ENCODE assay signal across 10 cellular contexts in genomic region chr17:63497708-63498483, GRCh38. TPM values are rescaled to one million over a fixed set of nuclear protein-coding genes. Genes with fewer than 3 reads are reported as not detected.
DNase-seq lines count a peak whose midpoint lies in the region; ATAC-seq and TF ChIP-seq lines count a peak whose summit lies in the region.
"Had no signal": no experiment of that assay in that cellular context is flagged by ENCODE, and none has a peak within 500 bp of the region (broad histone marks: within the 10 kb centered on the region; RNA-seq: fewer than 3 reads in every experiment).

No MANE protein-coding gene starts in this region.

- H3T11ph ChIP-seq in H9 (ENCODE audit: low read length), result no peak overlapping the region

- no peak overlapping the region for H2BK20ac ChIP-seq in H9 (ENCODE audit: low read depth, low read length, poor library complexity, severe bottlenecking)

- H3K9me3 ChIP-seq in H9 (ENCODE audit: control insufficient read depth, low read depth, low read length), result no peaks in the 10 kb centered on the region
- H3K9me3 ChIP-seq in RWPE2 (ENCODE audit: severe bottlenecking), result no peaks in the 10 kb centered on the region
- H3K9me3 ChIP-seq in testis, result no peaks in the 10 kb centered on the region

- no peak overlapping the region for H3K4ac ChIP-seq in H9 (ENCODE audit: low read depth, low read length)

- H4K8ac ChIP-seq in H9 (replicated peaks; ENCODE audit: insufficient read length, low read depth, low read length), result no peak overlapping the region

- H4K91ac ChIP-seq in H9 (ENCODE audit: insufficient read length, low read depth, low read length), result no peak overlapping the region

- no peaks in the 10 kb centered on the region for H3K36me3 ChIP-seq in RWPE2 (ENCODE audit: low read depth)
- H3K36me3 ChIP-seq in testis (ENCODE audit: low read depth, missing control alignments), result no peaks in the 10 kb centered on the region

- no peak overlapping the region for H2AK5ac ChIP-seq in H9 (ENCODE audit: insufficient read length, low read length)

- no peaks in the 10 kb centered on the region for H3K36me3 Mint-ChIP-seq in H9 (ENCODE audit: insufficient read depth in 1 of 3, low read depth in 3 of 3)

- no peak overlapping the region for H2AFZ ChIP-seq in H9 (ENCODE audit: low read length)

- H2BK15ac ChIP-seq in H9 (ENCODE audit: low read depth, low read length), result no peak overlapping the region

- DNase-seq in COLO668 (lab: John Stamatoyannopoulos, UW; ENCODE audit: unreplicated experiment), result peak; percentile 39
- DNase-seq in H9, result peak; percentile 94
- DNase-seq in RWPE2 (ENCODE audit: low spot score), result no peak
- peak; percentile 82 for DNase-seq in islet precursor cell
- DNase-seq in SIG-M5 (lab: John Stamatoyannopoulos, UW), result no peak
- no peak for DNase-seq in GM10266 (ENCODE audit: extremely low spot score)
- no peak for DNase-seq in testis
- DNase-seq in putamen (ENCODE audit: low spot score), result no peak

- H3K4me3 Mint-ChIP-seq in H9, result no peak overlapping the region

- H3K27ac ChIP-seq in H9 (ENCODE audit: insufficient read length, low read depth, low read length) (no peak overlapping the region), RWPE2 (ENCODE audit: poor library complexity, severe bottlenecking) (no peak overlapping the region), testis (no peak overlapping the region)

- TF ChIP-seq CTCF in H9 (conservative IDR thresholded peaks at IDR 0.05) (peak; percentile 64), RWPE2 (IDR thresholded peaks at IDR 0.05; ENCODE audit: poor library complexity, severe bottlenecking) (peak; percentile 21), GM10266 (IDR thresholded peaks at IDR 0.05; ENCODE audit: control insufficient read depth, insufficient read depth, low read depth, missing control alignments) (no peak), testis (IDR thresholded peaks at IDR 0.05) (no peak)

- H2BK5ac ChIP-seq in H9 (ENCODE audit: insufficient read length, low read length), result no peak overlapping the region

- no peak overlapping the region for H3K14ac ChIP-seq in H9 (ENCODE audit: insufficient read depth, low read length)

- no peak overlapping the region for H2BK120ac ChIP-seq in H9 (ENCODE audit: low read depth, low read length, poor library complexity, severe bottlenecking)

- H4K20me1 ChIP-seq in H9 (ENCODE audit: control insufficient read depth, insufficient read depth, insufficient read length), result peaks cover 2% of the 10 kb centered on the region

- H3K9me3 Mint-ChIP-seq in H9, result no peaks in the 10 kb centered on the region

- no peak for TF ChIP-seq POLR2A in testis (IDR thresholded peaks at IDR 0.05)

- no peak overlapping the region for H4K5ac ChIP-seq in H9 (ENCODE audit: insufficient read length, low read depth, low read length)

- peaks cover 7 to 11% of the 10 kb centered on the region in 2 experiments for H3K4me1 Mint-ChIP-seq in H9

- no CpG with 5 or more reads among the region's 16 CpGs for WGBS in H9 (ENCODE audit: extremely low coverage, insufficient read length, low lambda C conversion rate)
- 69 to 71% methylated on average over 9 to 15 of the region's 16 CpGs for WGBS in testis, 2 donors

- H3K27me3 Mint-ChIP-seq in H9 (ENCODE audit: low read depth), result peaks cover 9% of the 10 kb centered on the region

- intact Hi-C loops in testis (cut with DNase I; ENCODE audit: low total_unique reads), result no loop called here

- H3K18ac ChIP-seq in H9 (ENCODE audit: insufficient read length, low read depth, low read length), result no peak overlapping the region

- H3K4me3 ChIP-seq in RWPE2 (ENCODE audit: severe bottlenecking) (no peak overlapping the region), testis (no peak overlapping the region)

- H3K23ac ChIP-seq in H9 (ENCODE audit: insufficient read length, low read depth, low read length), result no peak overlapping the region

- H3K4me2 ChIP-seq in H9 (ENCODE audit: insufficient read depth, insufficient read length, low read length), result no peak overlapping the region

- H3K4me1 ChIP-seq in H9 (ENCODE audit: insufficient read depth, low read length) (no peaks in the 10 kb centered on the region), RWPE2 (ENCODE audit: insufficient read depth, poor library complexity, severe bottlenecking) (no peaks in the 10 kb centered on the region), testis (no peaks in the 10 kb centered on the region)

- peaks cover 3% of the 10 kb centered on the region for H3K23me2 ChIP-seq in H9 (ENCODE audit: insufficient read length, low read depth, low read length, poor library complexity, severe bottlenecking)

- H3K56ac ChIP-seq in H9 (ENCODE audit: insufficient read length, low read depth, low read length), result no peak overlapping the region

- no peaks in the 10 kb centered on the region for H3K79me2 ChIP-seq in H9 (ENCODE audit: insufficient read depth, low read length)

- H3K27ac Mint-ChIP-seq in H9, result no peak overlapping the region

- H3K27me3 ChIP-seq in H9 (ENCODE audit: insufficient read depth, low read length) (no peaks in the 10 kb centered on the region), RWPE2 (ENCODE audit: insufficient read depth, poor library complexity, severe bottlenecking) (peaks cover 14% of the 10 kb centered on the region), testis (no peaks in the 10 kb centered on the region)

- H2BK12ac ChIP-seq in H9 (ENCODE audit: insufficient read length, low read depth, low read length), result no peak overlapping the region

- H3K9ac ChIP-seq in H9 (ENCODE audit: extremely low read depth, insufficient read length, low read length), result no peak overlapping the region

- peak; percentile 52 for ATAC-seq in RWPE2 (ENCODE audit: low read depth)

- H3K79me1 ChIP-seq in H9 (ENCODE audit: insufficient read depth, low read depth, low read length, poor library complexity, severe bottlenecking), result no peaks in the 10 kb centered on the region

RNA-seq across cellular contexts. Expression of gene ACE, which starts 21.0 kb away (rescaled TPM):
- total RNA-seq in H9 (2021), result 4.8 and 5.4 TPM in 2 replicates
- 100 to 1,000 TPM in 1 of 2 donors, 10 to 100 TPM in 1; 87.8 to 174 TPM for total RNA-seq in testis
- polyA plus RNA-seq in testis (ENCODE audit: insufficient read depth, low read depth, low replicate concordance), result 216 TPM

RNA-seq across cellular contexts. Expression of gene KCNH6, which starts 25.3 kb away (rescaled TPM):
- 1.6 and 2.3 TPM in 2 replicates for total RNA-seq in H9 (2021)
- under 1 TPM; 0.79 to 0.99 TPM for total RNA-seq in testis
- 1.7 TPM for polyA plus RNA-seq in testis (ENCODE audit: insufficient read depth, low read depth, low replicate concordance)
- total RNA-seq: T-helper 1 cell treated with Interleukin-12 subunit alpha and Interleukin-12 subunit beta and Interleukin-4 antibody, amounts not matched to agents 30 ng/mL and 1 ng/mL, for 36 hours had no signal
- polyA plus RNA-seq: liver had no signal

RNA-seq across cellular contexts. Expression of gene CYB561, which starts 51.8 kb away (rescaled TPM):
- total RNA-seq in H9 (2021) (20.7 and 21.8 TPM in 2 replicates), testis (10 to 100 TPM; 17.6 to 19.7 TPM)
- polyA plus RNA-seq in testis (ENCODE audit: insufficient read depth, low read depth, low replicate concordance), result 20.7 TPM

RNA-seq across cellular contexts. Expression of gene DCAF7, which starts 52.4 kb away (rescaled TPM):
- 86.2 and 88.8 TPM in 2 replicates for total RNA-seq in H9 (2021)
- total RNA-seq in testis, result 10 to 100 TPM; 51.7 to 66.8 TPM
- 164 TPM for polyA plus RNA-seq in testis (ENCODE audit: insufficient read depth, low read depth, low replicate concordance)

Comparison
In these comparisons a context has a peak if more than half of its experiments do, and no peak if none do; other contexts are left out.
1. DNase-seq: peak in COLO668 (single experiment), H9 (single experiment) and islet precursor cell (single experiment); none in RWPE2 (single experiment), SIG-M5 (single experiment), GM10266 (single experiment), testis (single experiment) and putamen (single experiment).
2. CTCF ChIP-seq: peak in H9 (single experiment) and RWPE2 (single experiment); none in GM10266 (single experiment) and testis (0 of 3).
3. RNA of gene ACE, which starts 21.0 kb away (total RNA-seq): 87.8 to 174 TPM in testis; 4.8 to 5.4 TPM in H9; every median in the first group is over 10 times any median in the second.